ENCODE assay signal across 8 cellular contexts in the genomic region with DNA sequence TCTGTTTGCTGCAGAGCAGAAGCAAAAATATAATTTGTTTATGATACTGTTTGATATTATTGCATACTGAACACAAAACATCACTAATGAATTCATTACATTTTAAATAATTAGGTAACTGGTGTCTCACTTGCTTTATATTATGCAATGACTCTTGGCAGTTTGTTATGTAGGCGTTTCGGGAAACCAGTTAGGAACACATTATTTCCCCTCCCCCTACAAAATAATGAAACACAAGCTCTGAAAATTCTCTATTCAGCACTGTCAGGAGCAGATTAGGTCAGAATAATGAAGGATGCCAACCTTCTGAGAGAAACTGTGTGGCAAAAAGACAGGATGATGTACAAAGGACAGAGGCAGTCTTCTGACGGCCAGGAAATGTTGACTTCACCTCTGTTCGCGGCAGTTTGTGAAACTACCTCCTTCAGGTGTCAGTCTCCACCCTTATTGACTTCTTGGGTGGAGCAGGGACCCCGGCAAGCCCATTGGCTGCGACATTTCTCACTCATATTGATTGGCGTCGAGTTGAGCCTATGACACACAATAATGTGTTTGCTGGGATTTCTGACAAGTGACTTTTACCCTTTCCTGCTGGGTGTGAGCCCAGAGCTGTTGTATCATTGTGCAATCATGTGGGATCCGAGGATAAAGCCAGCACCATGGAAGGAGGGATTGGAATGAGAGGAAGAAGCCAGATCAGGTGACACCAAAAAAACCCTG. TPM values are rescaled to one million over a fixed set of nuclear protein-coding genes. Genes with fewer than 3 reads are reported as not detected.
DNase-seq lines count a peak whose midpoint lies in the region; ATAC-seq, FAIRE-seq and TF ChIP-seq lines count a peak whose summit lies in the region.

No MANE protein-coding gene starts in this region.

- WGBS in GM12878 (ENCODE audit: insufficient coverage, insufficient replicate concordance, low lambda C conversion rate, missing lambda C conversion rate) = 25% methylated on average over 10 of the region's 10 CpGs
- 31 to 53% (median 46%) methylated on average over 10 of the region's 10 CpGs for WGBS in stomach, 5 donors

- FAIRE-seq in GM12878 (lab: Jason Lieb, UNC) (no peak), urothelium cell line (lab: Jason Lieb, UNC) (no peak)

- H3K4me1 ChIP-seq in GM12878 (ENCODE audit: control insufficient read depth, insufficient read depth, low read length) (no peaks in the 10 kb centered on the region), stomach (peaks cover 25 to 89% (median 70%) of the 10 kb centered on the region in 4 donors)

- H3K9me3 ChIP-seq in GM12878 (replicated peaks; ENCODE audit: control insufficient read depth, insufficient read depth, low read length) = no peaks in the 10 kb centered on the region
- no peaks in the 10 kb centered on the region for H3K9me3 ChIP-seq in stomach

- H3K79me2 ChIP-seq in GM12878 (ENCODE audit: control insufficient read depth, insufficient read depth, low read length) = no peaks in the 10 kb centered on the region

- SMC1A ChIA-PET in GM12878 (lab: Charles Lee; ENCODE audit: uncharacterized antibody, unreplicated experiment) = no interaction called here

- H3K27ac ChIP-seq in GM12878 (ENCODE audit: control insufficient read depth, insufficient read depth) (no peak overlapping the region), stomach (peak overlapping the region; percentile 53 to 94 (median 84))

- TF ChIP-seq EP300 in GM12878 (IDR thresholded peaks at IDR 0.05; ENCODE audit: borderline replicate concordance in 1 of 2, control insufficient read depth in 1 of 2, low read depth in 2 of 2, low read length in 2 of 2) (no peak), stomach (IDR thresholded peaks at IDR 0.05) (no peak)

- DNase-seq in DMS 273 (lab: John Stamatoyannopoulos, UW; ENCODE audit: unreplicated experiment) (peak; percentile 90), LNCaP clone FGC (ENCODE audit: low read depth) (peak; percentile 99), GM12878 (ENCODE audit: low read depth, low spot score) (no peak), iPS-NIHi7 (ENCODE audit: extremely low spot score) (peak; percentile 69), stomach (peak; percentile 64), DMS114 treated with DMSO at 0.1 percent for 48 hours (lab: John Stamatoyannopoulos, UW; ENCODE audit: unreplicated experiment) (no peak), urothelium cell line (ENCODE audit: low spot score) (no peak)

- no peak overlapping the region for H2AFZ ChIP-seq in GM12878 (ENCODE audit: control insufficient read depth, low read depth, low read length)

- CTCF ChIA-PET in GM12878 (lab: Yijun Ruan, JAX) = interaction anchor here (0.8 kb wide), 1 partner anchor 27 kb away, joined by 4 read pairs; no protein-coding TSS in a partner anchor

- H3K27me3 ChIP-seq in GM12878 (replicated peaks in 1 of 2; ENCODE audit: control insufficient read depth in 2 of 2, insufficient read depth in 2 of 2, low read length in 1 of 2) (no peaks in the 10 kb centered on the region), stomach (no peaks in the 10 kb centered on the region)

- H3K36me3 ChIP-seq in GM12878 (ENCODE audit: control insufficient read depth in 2 of 2, insufficient read depth in 2 of 2, low read length in 1 of 2) (no peaks in the 10 kb centered on the region), stomach (peaks cover 7 to 26% (median 8%) of the 10 kb centered on the region in 4 donors)

- peak; percentile 51 for ATAC-seq in GM12878
- no peak for ATAC-seq in HG02870 (IDR thresholded peaks at IDR 0.05; ENCODE audit: unreplicated experiment)

- TF ChIP-seq CTCF in LNCaP clone FGC (IDR thresholded peaks at IDR 0.05; ENCODE audit: control insufficient read depth, extremely low read depth, insufficient read depth) (no peak), GM12878 (IDR thresholded peaks at IDR 0.05 in 2 of 3, conservative IDR thresholded peaks at IDR 0.05 in 1 of 3; ENCODE audit: control insufficient read depth in 2 of 3, extremely low read depth in 1 of 3, insufficient read depth in 1 of 3, low read depth in 3 of 3, low read length in 3 of 3) (no peak), stomach (IDR thresholded peaks at IDR 0.05) (no peak)

- TF ChIP-seq POLR2A in GM12878 (IDR thresholded peaks at IDR 0.05; ENCODE audit: low read depth, low read length) (no peak), stomach (IDR thresholded peaks at IDR 0.05) (no peak)

- BruUV-seq in GM12878 (replicated peaks; lab: Mats Ljungman, UMichigan) = no TSS peak

- TF ChIP-seq RAD21 in GM12878 (IDR thresholded peaks at IDR 0.05; ENCODE audit: insufficient read depth, low read depth, low read length) = no peak

- no peak overlapping the region for H3K4me2 ChIP-seq in GM12878 (ENCODE audit: control insufficient read depth, insufficient read depth)

- in situ Hi-C loops in GM12878 (cut with MboI) = no loop called here

- H3K4me3 ChIP-seq in LNCaP clone FGC (ENCODE audit: low read depth, low read length) (peak overlapping the region; percentile 45), GM12878 (no peak overlapping the region), stomach (no peak overlapping the region)

- POLR2A ChIA-PET in GM12878 (lab: Charles Lee) = no interaction called here

- RAD21 ChIA-PET in GM12878 (lab: Charles Lee; ENCODE audit: unreplicated experiment) = no interaction called here

- no peaks in the 10 kb centered on the region for H4K20me1 ChIP-seq in GM12878 (ENCODE audit: control insufficient read depth, insufficient read depth)

- no peak overlapping the region for H3K9ac ChIP-seq in GM12878 (ENCODE audit: control insufficient read depth, insufficient read depth, low read length)

- intact Hi-C loops in GM12878 (cut with micrococcal nuclease; ENCODE audit: unreplicated experiment) (no loop called here), stomach (cut with DNase I; ENCODE audit: low total_unique reads) (no loop called here)

TF ChIP-seq in GM12878, 131 proteins besides CTCF, POLR2A, EP300 and RAD21:
- TF ChIP-seq GABPA (IDR thresholded peaks at IDR 0.05; ENCODE audit: low read depth) = peak; percentile 80
- peak; percentile 64 for TF ChIP-seq SP1 (IDR thresholded peaks at IDR 0.05; ENCODE audit: low read depth, low read length)
- TF ChIP-seq, protein P1, sequence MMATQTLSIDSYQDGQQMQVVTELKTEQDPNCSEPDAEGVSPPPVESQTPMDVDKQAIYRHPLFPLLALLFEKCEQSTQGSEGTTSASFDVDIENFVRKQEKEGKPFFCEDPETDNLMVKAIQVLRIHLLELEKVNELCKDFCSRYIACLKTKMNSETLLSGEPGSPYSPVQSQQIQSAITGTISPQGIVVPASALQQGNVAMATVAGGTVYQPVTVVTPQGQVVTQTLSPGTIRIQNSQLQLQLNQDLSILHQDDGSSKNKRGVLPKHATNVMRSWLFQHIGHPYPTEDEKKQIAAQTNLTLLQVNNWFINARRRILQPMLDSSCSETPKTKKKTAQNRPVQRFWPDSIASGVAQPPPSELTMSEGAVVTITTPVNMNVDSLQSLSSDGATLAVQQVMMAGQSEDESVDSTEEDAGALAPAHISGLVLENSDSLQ (IDR thresholded peaks at IDR 0.05) = peak; percentile 95
- no peak for TF ChIP-seq BCL11A (IDR thresholded peaks at IDR 0.05; ENCODE audit: low read depth, low read length)
- TF ChIP-seq, protein P2, sequence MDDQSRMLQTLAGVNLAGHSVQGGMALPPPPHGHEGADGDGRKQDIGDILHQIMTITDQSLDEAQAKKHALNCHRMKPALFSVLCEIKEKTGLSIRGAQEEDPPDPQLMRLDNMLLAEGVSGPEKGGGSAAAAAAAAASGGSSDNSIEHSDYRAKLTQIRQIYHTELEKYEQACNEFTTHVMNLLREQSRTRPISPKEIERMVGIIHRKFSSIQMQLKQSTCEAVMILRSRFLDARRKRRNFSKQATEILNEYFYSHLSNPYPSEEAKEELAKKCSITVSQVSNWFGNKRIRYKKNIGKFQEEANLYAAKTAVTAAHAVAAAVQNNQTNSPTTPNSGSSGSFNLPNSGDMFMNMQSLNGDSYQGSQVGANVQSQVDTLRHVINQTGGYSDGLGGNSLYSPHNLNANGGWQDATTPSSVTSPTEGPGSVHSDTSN (IDR thresholded peaks at IDR 0.05; ENCODE audit: insufficient replicate concordance, low read depth, low read length) = peak; percentile 94

RNA-seq across cellular contexts. Expression of a gene that starts 34.0 kb away (rescaled TPM):
- total RNA-seq in GM12878 (2013; cell fraction: nucleolus; rRNA removed) = 3.1 TPM in 2 replicates
- total RNA-seq in GM12878 (2014; rRNA removed) (0.38 and 0.73 TPM in 2 replicates), GM12878 (2014; rRNA removed; fragmentation: Illumina TruSeq; extraction: Trizol) (0.51 and 0.54 TPM in 2 replicates), GM12878 (2021) (1.5 and 1.6 TPM in 2 replicates), stomach (10 to 100 TPM in 4 of 5 donors, 1 to 10 TPM in 1; 7.2 to 63.0 (median 35.1) TPM)
- 0.10 TPM for polyA plus RNA-seq in GM12878 (2011; ENCODE audit: low read depth)
- polyA plus RNA-seq in GM12878 (2011; rRNA removed) (0.05 and 0.09 TPM in 2 replicates), GM12878 (2014; fragmentation: Illumina TruSeq; extraction: Trizol) (0.44 and 0.60 TPM in 2 replicates), GM12878 (2014; fragmentation: Nextera tagmentation; extraction: Ambion mirVana) (under 1 TPM; 0.45 to 0.66 TPM), GM12878 (2014; rRNA removed) (0.44 and 0.67 TPM in 2 replicates), GM12878 (2016; fragmentation: Nextera tagmentation; extraction: Ambion mirVana) (under 1 TPM; 0.42 to 0.43 TPM), stomach (10 to 100 TPM in 1 of 3 donors, 1 to 10 TPM in 2; 6.7 to 15.8 (median 7.4) TPM)
- 0.07 and 0.16 TPM in 2 replicates for polyA plus RNA-seq in GM12878 (2011; cell fraction: cytosol; rRNA removed)
- polyA plus RNA-seq in GM12878 (2011; cell fraction: nucleus; rRNA removed) = 0.12 and 0.13 TPM in 2 replicates
- 0.26 and 0.29 TPM in 2 replicates for polyA plus RNA-seq in GM12878 (2012)
- 0.07 and 0.15 TPM in 2 replicates for polyA minus RNA-seq in GM12878 (2011; rRNA and poly(A)+ RNA removed)
- polyA minus RNA-seq in GM12878 (2011; cell fraction: cytosol; rRNA and poly(A)+ RNA removed) = not detected in 2 replicates
- under 0.01 TPM in 2 replicates for polyA minus RNA-seq in GM12878 (2011; cell fraction: nucleus; rRNA and poly(A)+ RNA removed)

Comparison
In these comparisons a context has a peak if more than half of its experiments do, and no peak if none do; other contexts are left out.
1. DNase-seq: peak in DMS 273 (single experiment), LNCaP clone FGC (single experiment), iPS-NIHi7 (single experiment) and stomach (single experiment); none in GM12878 (single experiment), DMS114 treated with DMSO at 0.1 percent for 48 hours (single experiment) and urothelium cell line (single experiment).